In the genomic region with DNA sequence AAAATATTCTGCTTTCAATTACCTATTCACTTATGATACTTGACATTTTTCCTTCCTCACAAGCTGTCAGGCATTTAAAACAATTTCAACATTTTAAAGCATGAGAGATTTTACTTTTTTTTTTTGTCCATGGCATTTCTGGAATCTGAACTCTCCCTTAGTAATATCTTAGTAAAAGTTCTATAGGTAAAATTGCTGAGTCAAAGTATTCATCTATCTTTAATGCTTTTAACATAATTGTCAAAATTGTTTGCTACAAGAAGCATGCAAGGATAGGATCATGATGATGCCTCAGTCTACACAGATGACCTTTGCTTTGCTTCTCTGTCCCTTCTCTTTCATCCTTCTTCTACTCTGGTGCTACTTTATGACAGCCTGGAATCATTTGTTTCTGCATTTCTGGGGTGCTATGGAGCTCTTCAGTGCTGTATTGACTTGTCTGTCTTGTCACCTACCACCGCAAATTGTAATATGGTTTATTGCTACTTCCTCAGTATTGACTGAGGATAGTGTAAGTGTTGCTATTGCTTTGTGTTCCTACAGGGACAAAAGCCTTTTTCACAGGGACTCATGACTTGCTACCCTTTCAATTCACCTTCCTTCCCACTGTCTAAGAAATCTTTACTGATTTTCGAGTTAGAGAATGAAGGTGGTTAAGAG, we compare ENCODE assay signal across 1 cellular context.
TF ChIP-seq lines count a peak whose summit lies in the region.

No MANE protein-coding gene starts in this region.

TF ChIP-seq in GM23338, 12 proteins besides CTCF, POLR2A, EP300 and RAD21 (continued from another document):
- TF ChIP-seq ZNF462 (CRISPR knock-in tag; IDR thresholded peaks at IDR 0.05) (no peak), ZNF331 (CRISPR knock-in tag; IDR thresholded peaks at IDR 0.05; ENCODE audit: low read depth) (no peak), ZNF114 (CRISPR knock-in tag; IDR thresholded peaks at IDR 0.05) (no peak), EZH2phosphoT487 (IDR thresholded peaks at IDR 0.05; ENCODE audit: unreplicated experiment) (no peak), REST (IDR thresholded peaks at IDR 0.05; ENCODE audit: unreplicated experiment) (no peak), CREB1 (CRISPR knock-in tag; IDR thresholded peaks at IDR 0.05; ENCODE audit: low read depth) (no peak), STAT1 (IDR thresholded peaks at IDR 0.05; ENCODE audit: unreplicated experiment) (no peak), NANOG (IDR thresholded peaks at IDR 0.05; ENCODE audit: borderline replicate concordance) (no peak), EZH2 (IDR thresholded peaks at IDR 0.05; ENCODE audit: low read depth, unreplicated experiment) (no peak)
